8 cellular contexts compared by ENCODE assay signal in the genomic region with DNA sequence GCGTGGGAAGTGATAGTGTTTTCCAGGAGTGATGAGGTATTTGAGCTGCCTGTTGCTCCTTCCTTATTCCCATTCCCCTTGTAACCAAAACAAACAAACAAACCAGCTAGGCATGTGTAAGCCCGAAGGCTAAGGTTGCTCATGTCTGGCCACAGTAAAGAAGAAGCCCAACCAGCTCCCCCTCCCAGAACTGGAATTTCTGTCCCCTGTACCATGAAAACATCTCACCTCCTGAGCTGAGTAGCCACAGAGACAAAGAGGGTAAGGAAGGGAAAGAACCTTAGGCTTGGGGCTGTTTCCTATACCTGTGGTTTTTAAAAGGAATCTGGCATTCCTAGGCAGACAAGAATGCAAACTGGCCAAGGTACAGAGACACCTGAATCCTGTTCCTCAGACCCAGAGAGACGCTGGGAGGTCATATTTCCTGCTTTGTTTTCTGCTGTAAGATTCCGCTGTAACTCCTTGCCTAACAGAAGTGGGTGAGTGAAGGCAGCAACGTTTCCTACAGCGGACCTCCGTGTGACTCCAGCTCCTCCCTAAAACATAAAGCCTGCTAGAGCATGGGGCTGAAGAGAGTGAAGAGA. TPM values are rescaled to one million over a fixed set of nuclear protein-coding genes. Genes with fewer than 3 reads are reported as not detected.
A peak's percentile ranks its signal among the peaks of the same experiment; 100 is the strongest.
DNase-seq lines count a peak whose midpoint lies in the region; ATAC-seq and TF ChIP-seq lines count a peak whose summit lies in the region.

No MANE protein-coding gene starts in this region.

- H3K4me3 ChIP-seq in OCI-LY7 (ENCODE audit: low read depth, low read length, poor library complexity, severe bottlenecking), result no peak overlapping the region

- H3K36me3 ChIP-seq in OCI-LY7 (ENCODE audit: insufficient read depth, low read length), result no peaks in the 10 kb centered on the region

- no peak overlapping the region for H2AFZ ChIP-seq in OCI-LY7 (ENCODE audit: low read length)

- TF ChIP-seq CTCF in OCI-LY7 (conservative IDR thresholded peaks at IDR 0.05; ENCODE audit: low read length), result no peak

- H3K4me2 ChIP-seq in OCI-LY7 (ENCODE audit: low read length), result no peak overlapping the region

- DNase-seq in AG08395 (ENCODE audit: low spot score), result peak; percentile 21
- DNase-seq in NCI-H2029 treated with DMSO at 0.1 percent for 48 hours (lab: John Stamatoyannopoulos, UW), result peak; percentile 36
- peak; percentile 51 for DNase-seq in epithelial cell of prostate (ENCODE audit: low read depth, low spot score)
- peak; percentile 45 for DNase-seq in myocyte (ENCODE audit: low read depth)
- DNase-seq in activated CD4-positive, alpha-beta T cell treated with anti-CD3 and anti-CD28 coated beads, Interleukin-2, amount 50 U/mL, for 48 hours, result no peak
- DNase-seq in OCI-LY7 (ENCODE audit: low spot score), result no peak

- no peaks in the 10 kb centered on the region for H3K9me3 ChIP-seq in OCI-LY7 (ENCODE audit: low read length)

- intact Hi-C loops in OCI-LY7 (cut with micrococcal nuclease; ENCODE audit: unreplicated experiment), result loop anchor here (10.0 kb wide), 1 partner anchor 534 kb away; no protein-coding TSS in a partner anchor

- POLR2A ChIA-PET in OCI-LY7 (lab: Charles Lee), result no interaction called here

- CTCF ChIA-PET in OCI-LY7 (lab: Charles Lee; ENCODE audit: unreplicated experiment), result no interaction called here

- no peaks in the 10 kb centered on the region for H4K20me1 ChIP-seq in OCI-LY7 (ENCODE audit: insufficient read depth, low read length)

- no peaks in the 10 kb centered on the region for H3K79me2 ChIP-seq in OCI-LY7 (ENCODE audit: insufficient read depth, low read depth, low read length)

- H3K4me1 ChIP-seq in OCI-LY7 (ENCODE audit: insufficient read depth, low read length, poor library complexity, severe bottlenecking), result no peaks in the 10 kb centered on the region

- H3K9me2 ChIP-seq in OCI-LY7 (ENCODE audit: insufficient read depth, low read length), result no peaks in the 10 kb centered on the region

- ATAC-seq in HG03196 (IDR thresholded peaks at IDR 0.05; ENCODE audit: unreplicated experiment) (no peak), HG03280 (IDR thresholded peaks at IDR 0.05; ENCODE audit: unreplicated experiment) (no peak)

- BruUV-seq in OCI-LY7 (replicated peaks; lab: Mats Ljungman, UMichigan), result no TSS peak

- H3K27ac ChIP-seq in epithelial cell of prostate (peak overlapping the region; percentile 57), OCI-LY7 (ENCODE audit: low read depth, low read length, poor library complexity, severe bottlenecking) (no peak overlapping the region)

RNA-seq across cellular contexts. Expression of gene RAB4A, which starts 41.7 kb away (rescaled TPM):
- total RNA-seq in myocyte, result 15.7 and 18.7 TPM in 2 replicates
- 19.9 TPM for polyA plus RNA-seq in myocyte (2012)
- 20.0 and 27.9 TPM in 2 replicates for total RNA-seq in OCI-LY7 (2014; rRNA removed; shearing (Covaris generic))
- total RNA-seq in OCI-LY7 (2022), result 17.5 and 22.8 TPM in 2 replicates

Comparison
In these comparisons a context has a peak if more than half of its experiments do, and no peak if none do; other contexts are left out.
1. DNase-seq: peak in AG08395 (single experiment), NCI-H2029 treated with DMSO at 0.1 percent for 48 hours (single experiment), epithelial cell of prostate (single experiment) and myocyte (single experiment); none in activated CD4-positive, alpha-beta T cell treated with anti-CD3 and anti-CD28 coated beads, Interleukin-2, amount 50 U/mL, for 48 hours (0 of 2) and OCI-LY7 (single experiment).